In genomic region chr6:158573542-158573931, GRCh38 we compare ENCODE assay signal across 1 cellular context.
TF ChIP-seq lines count a peak whose summit lies in the region.

No MANE protein-coding gene starts in this region.

TF ChIP-seq in HepG2, 621 proteins besides CTCF, POLR2A, EP300 and RAD21 (continued from another document):
- TF ChIP-seq, protein P1, sequence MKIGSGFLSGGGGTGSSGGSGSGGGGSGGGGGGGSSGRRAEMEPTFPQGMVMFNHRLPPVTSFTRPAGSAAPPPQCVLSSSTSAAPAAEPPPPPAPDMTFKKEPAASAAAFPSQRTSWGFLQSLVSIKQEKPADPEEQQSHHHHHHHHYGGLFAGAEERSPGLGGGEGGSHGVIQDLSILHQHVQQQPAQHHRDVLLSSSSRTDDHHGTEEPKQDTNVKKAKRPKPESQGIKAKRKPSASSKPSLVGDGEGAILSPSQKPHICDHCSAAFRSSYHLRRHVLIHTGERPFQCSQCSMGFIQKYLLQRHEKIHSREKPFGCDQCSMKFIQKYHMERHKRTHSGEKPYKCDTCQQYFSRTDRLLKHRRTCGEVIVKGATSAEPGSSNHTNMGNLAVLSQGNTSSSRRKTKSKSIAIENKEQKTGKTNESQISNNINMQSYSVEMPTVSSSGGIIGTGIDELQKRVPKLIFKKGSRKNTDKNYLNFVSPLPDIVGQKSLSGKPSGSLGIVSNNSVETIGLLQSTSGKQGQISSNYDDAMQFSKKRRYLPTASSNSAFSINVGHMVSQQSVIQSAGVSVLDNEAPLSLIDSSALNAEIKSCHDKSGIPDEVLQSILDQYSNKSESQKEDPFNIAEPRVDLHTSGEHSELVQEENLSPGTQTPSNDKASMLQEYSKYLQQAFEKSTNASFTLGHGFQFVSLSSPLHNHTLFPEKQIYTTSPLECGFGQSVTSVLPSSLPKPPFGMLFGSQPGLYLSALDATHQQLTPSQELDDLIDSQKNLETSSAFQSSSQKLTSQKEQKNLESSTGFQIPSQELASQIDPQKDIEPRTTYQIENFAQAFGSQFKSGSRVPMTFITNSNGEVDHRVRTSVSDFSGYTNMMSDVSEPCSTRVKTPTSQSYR (CRISPR knock-in tag; IDR thresholded peaks at IDR 0.05; ENCODE audit: borderline replicate concordance), result peak; percentile 71; the same call in 1 of the 2 replicates
- TF ChIP-seq FOXK1 (CRISPR knock-in tag; IDR thresholded peaks at IDR 0.05; ENCODE audit: borderline replicate concordance, low read depth), result no peak
- TF ChIP-seq, protein P2, sequence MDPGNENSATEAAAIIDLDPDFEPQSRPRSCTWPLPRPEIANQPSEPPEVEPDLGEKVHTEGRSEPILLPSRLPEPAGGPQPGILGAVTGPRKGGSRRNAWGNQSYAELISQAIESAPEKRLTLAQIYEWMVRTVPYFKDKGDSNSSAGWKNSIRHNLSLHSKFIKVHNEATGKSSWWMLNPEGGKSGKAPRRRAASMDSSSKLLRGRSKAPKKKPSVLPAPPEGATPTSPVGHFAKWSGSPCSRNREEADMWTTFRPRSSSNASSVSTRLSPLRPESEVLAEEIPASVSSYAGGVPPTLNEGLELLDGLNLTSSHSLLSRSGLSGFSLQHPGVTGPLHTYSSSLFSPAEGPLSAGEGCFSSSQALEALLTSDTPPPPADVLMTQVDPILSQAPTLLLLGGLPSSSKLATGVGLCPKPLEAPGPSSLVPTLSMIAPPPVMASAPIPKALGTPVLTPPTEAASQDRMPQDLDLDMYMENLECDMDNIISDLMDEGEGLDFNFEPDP (CRISPR knock-in tag; conservative IDR thresholded peaks at IDR 0.05), result 0 out of 2 replicates have a peak, but pooled peaks have one; percentile 84
- TF ChIP-seq ZBTB38 (CRISPR knock-in tag; IDR thresholded peaks at IDR 0.05), result peak; percentile 65
- TF ChIP-seq DPF2 (CRISPR knock-in tag; IDR thresholded peaks at IDR 0.05; ENCODE audit: borderline replicate concordance, low read depth), result 0 out of 2 replicates have a peak, but pooled peaks have one; percentile 22
- TF ChIP-seq, protein P3, sequence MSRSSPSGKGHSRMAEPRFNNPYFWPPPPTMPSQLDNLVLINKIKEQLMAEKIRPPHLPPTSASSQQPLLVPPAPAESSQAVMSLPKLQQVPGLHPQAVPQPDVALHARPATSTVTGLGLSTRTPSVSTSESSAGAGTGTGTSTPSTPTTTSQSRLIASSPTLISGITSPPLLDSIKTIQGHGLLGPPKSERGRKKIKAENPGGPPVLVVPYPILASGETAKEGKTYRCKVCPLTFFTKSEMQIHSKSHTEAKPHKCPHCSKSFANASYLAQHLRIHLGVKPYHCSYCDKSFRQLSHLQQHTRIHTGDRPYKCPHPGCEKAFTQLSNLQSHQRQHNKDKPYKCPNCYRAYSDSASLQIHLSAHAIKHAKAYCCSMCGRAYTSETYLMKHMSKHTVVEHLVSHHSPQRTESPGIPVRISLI (CRISPR knock-in tag; IDR thresholded peaks at IDR 0.05; ENCODE audit: borderline replicate concordance), result no peak
- TF ChIP-seq, protein P4, sequence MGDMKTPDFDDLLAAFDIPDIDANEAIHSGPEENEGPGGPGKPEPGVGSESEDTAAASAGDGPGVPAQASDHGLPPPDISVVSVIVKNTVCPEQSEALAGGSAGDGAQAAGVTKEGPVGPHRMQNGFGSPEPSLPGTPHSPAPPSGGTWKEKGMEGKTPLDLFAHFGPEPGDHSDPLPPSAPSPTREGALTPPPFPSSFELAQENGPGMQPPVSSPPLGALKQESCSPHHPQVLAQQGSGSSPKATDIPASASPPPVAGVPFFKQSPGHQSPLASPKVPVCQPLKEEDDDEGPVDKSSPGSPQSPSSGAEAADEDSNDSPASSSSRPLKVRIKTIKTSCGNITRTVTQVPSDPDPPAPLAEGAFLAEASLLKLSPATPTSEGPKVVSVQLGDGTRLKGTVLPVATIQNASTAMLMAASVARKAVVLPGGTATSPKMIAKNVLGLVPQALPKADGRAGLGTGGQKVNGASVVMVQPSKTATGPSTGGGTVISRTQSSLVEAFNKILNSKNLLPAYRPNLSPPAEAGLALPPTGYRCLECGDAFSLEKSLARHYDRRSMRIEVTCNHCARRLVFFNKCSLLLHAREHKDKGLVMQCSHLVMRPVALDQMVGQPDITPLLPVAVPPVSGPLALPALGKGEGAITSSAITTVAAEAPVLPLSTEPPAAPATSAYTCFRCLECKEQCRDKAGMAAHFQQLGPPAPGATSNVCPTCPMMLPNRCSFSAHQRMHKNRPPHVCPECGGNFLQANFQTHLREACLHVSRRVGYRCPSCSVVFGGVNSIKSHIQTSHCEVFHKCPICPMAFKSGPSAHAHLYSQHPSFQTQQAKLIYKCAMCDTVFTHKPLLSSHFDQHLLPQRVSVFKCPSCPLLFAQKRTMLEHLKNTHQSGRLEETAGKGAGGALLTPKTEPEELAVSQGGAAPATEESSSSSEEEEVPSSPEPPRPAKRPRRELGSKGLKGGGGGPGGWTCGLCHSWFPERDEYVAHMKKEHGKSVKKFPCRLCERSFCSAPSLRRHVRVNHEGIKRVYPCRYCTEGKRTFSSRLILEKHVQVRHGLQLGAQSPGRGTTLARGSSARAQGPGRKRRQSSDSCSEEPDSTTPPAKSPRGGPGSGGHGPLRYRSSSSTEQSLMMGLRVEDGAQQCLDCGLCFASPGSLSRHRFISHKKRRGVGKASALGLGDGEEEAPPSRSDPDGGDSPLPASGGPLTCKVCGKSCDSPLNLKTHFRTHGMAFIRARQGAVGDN (CRISPR knock-in tag; IDR thresholded peaks at IDR 0.05), result peak; percentile 78
- TF ChIP-seq ZNF782 (CRISPR knock-in tag; IDR thresholded peaks at IDR 0.05; ENCODE audit: borderline replicate concordance), result no peak
- 0 out of 2 replicates have a peak, but pooled peaks have one; percentile 8 for TF ChIP-seq RBFOX2 (IDR thresholded peaks at IDR 0.05; ENCODE audit: low read depth, low read length)
- peak; percentile 27; the same call in 1 of the 2 replicates for TF ChIP-seq SAP130 (CRISPR knock-in tag; IDR thresholded peaks at IDR 0.05; ENCODE audit: low read depth)
- TF ChIP-seq THRA (CRISPR knock-in tag; IDR thresholded peaks at IDR 0.05; ENCODE audit: borderline replicate concordance), result peak; percentile 81; the same call in 1 of the 2 replicates
